Comparison of ENCODE assay signal across 9 cellular contexts in genomic region chr5:73201547-73202513, GRCh38. TPM values are rescaled to one million over a fixed set of nuclear protein-coding genes. Genes with fewer than 3 reads are reported as not detected.
DNase-seq lines count a peak whose midpoint lies in the region; ATAC-seq and TF ChIP-seq lines count a peak whose summit lies in the region.
"Had no signal": no experiment of that assay in that cellular context is flagged by ENCODE, and none has a peak within 500 bp of the region (broad histone marks: within the 10 kb centered on the region; RNA-seq: fewer than 3 reads in every experiment).

No MANE protein-coding gene starts in this region.

- no peak for TF ChIP-seq POLR2A in Peyer's patch (IDR thresholded peaks at IDR 0.05)

- no peak overlapping the region for H3K4me3 ChIP-seq in GM12865 (ENCODE audit: low read depth, low read length)
- H3K4me3 ChIP-seq in Peyer's patch: peak overlapping the region in 2 of 4 donors; percentile 38 to 49

- no peaks in the 10 kb centered on the region for H3K36me3 Mint-ChIP-seq in neural crest cell (ENCODE audit: low read depth)

- H3K4me1 Mint-ChIP-seq in neural crest cell: peaks cover 6% of the 10 kb centered on the region

- peak; percentile 59 for DNase-seq in GM12865 (ENCODE audit: low read depth)
- DNase-seq in Peyer's patch: peak; percentile 36 to 95 (median 92)
- peak; percentile 84 to 86 for DNase-seq in activated T-cell treated with anti-CD3 and anti-CD28 coated beads, Interleukin-2, amount 50 U/mL, for 48 hours
- DNase-seq in fibroblast of peridontal ligament (ENCODE audit: extremely low read depth): peak; percentile 35
- peak; percentile 80 for DNase-seq in neural crest cell (ENCODE audit: low read depth, low spot score)
- peak; percentile 65 for DNase-seq in superior temporal gyrus (ENCODE audit: extremely low spot score)
- no peak for DNase-seq in DMS79 (lab: John Stamatoyannopoulos, UW)

- TF ChIP-seq CTCF in GM12865 (IDR thresholded peaks at IDR 0.05; ENCODE audit: insufficient read depth, low read depth, low read length, missing control alignments) (peak; percentile 82), Peyer's patch (IDR thresholded peaks at IDR 0.05) (peak; percentile 20 to 94 (median 82)), neural crest cell (conservative IDR thresholded peaks at IDR 0.05) (peak; percentile 77)

- peak; percentile 74 for ATAC-seq in HG03108 (IDR thresholded peaks at IDR 0.05; ENCODE audit: unreplicated experiment)

- no peak overlapping the region for H3K27ac Mint-ChIP-seq in neural crest cell (ENCODE audit: unreplicated experiment)

- no peaks in the 10 kb centered on the region for H3K9me3 ChIP-seq in Peyer's patch

- H3K4me1 ChIP-seq in Peyer's patch: peaks cover 0 to 5% (median 0%) of the 10 kb centered on the region in 4 donors

- H3K27me3 ChIP-seq in Peyer's patch: no peaks in the 10 kb centered on the region

- no peaks in the 10 kb centered on the region for H3K9me3 Mint-ChIP-seq in neural crest cell

- H3K36me3 ChIP-seq in Peyer's patch: no peaks in the 10 kb centered on the region

- H3K4me3 Mint-ChIP-seq in neural crest cell: no peak overlapping the region

- peaks cover 54% of the 10 kb centered on the region for H3K27me3 Mint-ChIP-seq in neural crest cell (ENCODE audit: low read depth)

- no peak overlapping the region for H3K27ac ChIP-seq in Peyer's patch
- H3K27ac ChIP-seq: epithelial cell of prostate had no signal

RNA-seq across cellular contexts. Expression of gene TMEM174, which starts 28.8 kb away (rescaled TPM):
- total RNA-seq in Peyer's patch (not detected), neural crest cell (not detected in 2 replicates)
